18 cellular contexts compared by ENCODE assay signal in the genomic region with DNA sequence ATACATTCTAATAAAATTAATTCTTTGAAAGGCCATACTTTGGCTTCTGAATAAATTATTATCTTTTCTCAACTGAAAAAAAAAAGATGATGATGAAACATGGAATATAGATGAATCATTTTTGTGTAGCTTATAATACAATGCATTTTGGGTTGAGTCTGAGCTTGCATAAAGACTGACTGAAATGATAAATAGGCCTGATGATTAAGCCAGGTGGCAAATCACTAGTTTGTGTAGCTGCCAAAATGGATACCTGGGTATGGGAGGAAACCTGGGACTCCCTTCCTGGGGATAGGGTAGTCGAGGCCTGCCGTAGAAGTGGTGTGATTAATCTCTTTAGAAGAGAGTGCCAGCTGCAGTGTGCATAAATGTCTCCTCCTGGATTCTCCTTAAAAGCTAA.
DNase-seq lines count a peak whose midpoint lies in the region; ATAC-seq, FAIRE-seq and TF ChIP-seq lines count a peak whose summit lies in the region.
"Had no signal": no experiment of that assay in that cellular context is flagged by ENCODE, and none has a peak within 500 bp of the region (broad histone marks: within the 10 kb centered on the region; RNA-seq: fewer than 3 reads in every experiment).

No MANE protein-coding gene starts in this region.

- no peaks in the 10 kb centered on the region for H3K27me3 ChIP-seq in bronchial epithelial cell (ENCODE audit: control insufficient read depth, insufficient read depth, low read length)
- H3K27me3 ChIP-seq in naive thymus-derived CD4-positive, alpha-beta T cell (ENCODE audit: control insufficient read depth in 2 of 2, insufficient read depth in 2 of 2, low read length in 2 of 2), result no peaks in the 10 kb centered on the region
- H3K27me3 ChIP-seq: BLaER1, heart left ventricle, spleen, upper lobe of right lung had no signal

- TF ChIP-seq CTCF in bronchial epithelial cell (IDR thresholded peaks at IDR 0.05; ENCODE audit: insufficient read depth, low read length, severe bottlenecking) (no peak), GM13977 (IDR thresholded peaks at IDR 0.05; ENCODE audit: extremely low read depth, insufficient read depth, missing control alignments) (no peak)

- H3K27ac Mint-ChIP-seq in naive thymus-derived CD4-positive, alpha-beta T cell, result no peak overlapping the region
- H3K27ac Mint-ChIP-seq: activated CD4-positive, alpha-beta T cell treated with anti-CD3 and anti-CD28 coated beads for 36 hours had no signal

- no peaks in the 10 kb centered on the region for H3K36me3 Mint-ChIP-seq in naive thymus-derived CD4-positive, alpha-beta T cell

- no peaks in the 10 kb centered on the region for H3K9me3 ChIP-seq in naive thymus-derived CD4-positive, alpha-beta T cell (ENCODE audit: control insufficient read depth in 2 of 3, low read length in 3 of 3)
- H3K9me3 ChIP-seq: upper lobe of right lung had no signal

- POLR2A ChIA-PET in naive thymus-derived CD4-positive, alpha-beta T cell (lab: Charles Lee), result no interaction called here

- intact Hi-C loops in naive thymus-derived CD4-positive, alpha-beta T cell (cut with micrococcal nuclease), result no loop called here

- CTCF ChIA-PET in naive thymus-derived CD4-positive, alpha-beta T cell (lab: Charles Lee), result no interaction called here

- H3K4me3 Mint-ChIP-seq in naive thymus-derived CD4-positive, alpha-beta T cell, result no peak overlapping the region
- H3K4me3 Mint-ChIP-seq: activated CD4-positive, alpha-beta T cell treated with anti-CD3 and anti-CD28 coated beads for 36 hours had no signal

- H3K4me1 ChIP-seq in naive thymus-derived CD4-positive, alpha-beta T cell (ENCODE audit: control insufficient read depth in 2 of 2, insufficient read depth in 2 of 2, low read length in 2 of 2), result no peaks in the 10 kb centered on the region
- H3K4me1 ChIP-seq: BLaER1, heart left ventricle, spleen, upper lobe of right lung had no signal

- peak; percentile 86 for FAIRE-seq in bronchial epithelial cell (lab: Jason Lieb, UNC)
- FAIRE-seq: A204.1, TTC549 had no signal

- no peak overlapping the region for H3K4me3 ChIP-seq in bronchial epithelial cell (ENCODE audit: low read depth, low read length)
- H3K4me3 ChIP-seq in naive thymus-derived CD4-positive, alpha-beta T cell (ENCODE audit: low read length), result no peak overlapping the region
- H3K4me3 ChIP-seq: BLaER1, heart left ventricle, spleen, upper lobe of right lung had no signal

- DNase-seq in NCI-H2227 (lab: John Stamatoyannopoulos, UW; ENCODE audit: unreplicated experiment) (peak; percentile 14), NCI-H2227 treated with DMSO at 0.1 percent for 48 hours (lab: John Stamatoyannopoulos, UW) (no peak), NCI-H345 treated with DMSO at 0.1 percent for 48 hours (lab: John Stamatoyannopoulos, UW; ENCODE audit: unreplicated experiment) (peak; percentile 15), bronchial epithelial cell (ENCODE audit: low read depth) (peak; percentile 98), putamen (ENCODE audit: low spot score) (peak; percentile 7), GM13977 (ENCODE audit: low spot score) (no peak)
- DNase-seq in naive thymus-derived CD4-positive, alpha-beta T cell, result no peak
- DNase-seq: activated CD4-positive, alpha-beta T cell treated with anti-CD3 and anti-CD28 coated beads for 36 hours; Calu3; effector CD4-positive, alpha-beta T cell; heart left ventricle; spleen; stimulated activated CD4-positive, alpha-beta T cell treated with anti-CD3 and anti-CD28 coated beads, Interleukin-4, amount 100 ng/mL, for 4 hours; upper lobe of right lung had no signal

- ATAC-seq in GM21723 (IDR thresholded peaks at IDR 0.05; ENCODE audit: unreplicated experiment), result no peak
- no peak for ATAC-seq in naive thymus-derived CD4-positive, alpha-beta T cell
- ATAC-seq: activated CD4-positive, alpha-beta T cell treated with anti-CD3 and anti-CD28 coated beads for 36 hours; heart left ventricle; upper lobe of right lung had no signal

- peaks cover 0 to 18% (median 3%) of the 10 kb centered on the region in 11 donors for H3K9me3 Mint-ChIP-seq in naive thymus-derived CD4-positive, alpha-beta T cell

- no peaks in the 10 kb centered on the region for H3K27me3 Mint-ChIP-seq in naive thymus-derived CD4-positive, alpha-beta T cell
- H3K27me3 Mint-ChIP-seq: activated CD4-positive, alpha-beta T cell treated with anti-CD3 and anti-CD28 coated beads for 36 hours had no signal

- no peaks in the 10 kb centered on the region for H3K36me3 ChIP-seq in bronchial epithelial cell (ENCODE audit: control insufficient read depth, insufficient read depth, low read length)
- H3K36me3 ChIP-seq in naive thymus-derived CD4-positive, alpha-beta T cell (ENCODE audit: control insufficient read depth in 2 of 3, insufficient read depth in 3 of 3, low read length in 3 of 3), result no peaks in the 10 kb centered on the region
- H3K36me3 ChIP-seq: BLaER1, heart left ventricle, spleen, upper lobe of right lung had no signal

- in situ Hi-C loops in GM13977 (cut with MboI; ENCODE audit: low pct_unique_long_range_greater_than_20kb, low sequenced_read_pairs, unreplicated experiment), result no loop called here

- H3K4me1 Mint-ChIP-seq in naive thymus-derived CD4-positive, alpha-beta T cell, result peaks cover 0 to 1% (median 0%) of the 10 kb centered on the region in 7 donors
- H3K4me1 Mint-ChIP-seq: activated CD4-positive, alpha-beta T cell treated with anti-CD3 and anti-CD28 coated beads for 36 hours had no signal

- H3K27ac ChIP-seq in naive thymus-derived CD4-positive, alpha-beta T cell (ENCODE audit: low read depth, low read length), result no peak overlapping the region
- H3K27ac ChIP-seq: BLaER1, heart left ventricle, spleen, upper lobe of right lung had no signal

Comparison
In these comparisons a context has a peak if more than half of its experiments do, and no peak if none do; other contexts are left out.
1. DNase-seq: peak in NCI-H2227 (single experiment), NCI-H345 treated with DMSO at 0.1 percent for 48 hours (single experiment), bronchial epithelial cell (single experiment) and putamen (single experiment); none in NCI-H2227 treated with DMSO at 0.1 percent for 48 hours (single experiment), GM13977 (single experiment) and naive thymus-derived CD4-positive, alpha-beta T cell (0 of 9).